8 cellular contexts compared by ENCODE assay signal in genomic region chr12:43835656-43836454, GRCh38. TPM values are rescaled to one million over a fixed set of nuclear protein-coding genes. Genes with fewer than 3 reads are reported as not detected.
DNase-seq lines count a peak whose midpoint lies in the region; ATAC-seq and TF ChIP-seq lines count a peak whose summit lies in the region.

Gene TMEM117 (plus strand): TSS chr12:43836081.

- no peaks in the 10 kb centered on the region for H3K9me3 ChIP-seq in right lobe of liver

- H3K9me3 Mint-ChIP-seq in activated CD4-positive, alpha-beta T cell treated with anti-CD3 and anti-CD28 coated beads, Interleukin-2, amount 10 ng/mL, durations not matched to agents 7 days and 5 days: no peaks in the 10 kb centered on the region

- H3K36me3 ChIP-seq in right lobe of liver: no peaks in the 10 kb centered on the region

- intact Hi-C loops in right lobe of liver (cut with DNase I): no loop called here

- ATAC-seq in HG02642 (IDR thresholded peaks at IDR 0.05; ENCODE audit: poor library complexity, unreplicated experiment) (peak; percentile 83), right lobe of liver (peak; percentile 81 to 87 (median 86))

- 0% methylated on average over 1 of the region's 101 CpGs for WGBS in right lobe of liver (ENCODE audit: insufficient coverage, low coverage, low lambda C conversion rate, missing lambda C conversion rate)

- TF ChIP-seq CTCF in right lobe of liver (IDR thresholded peaks at IDR 0.05): no peak

- H3K27ac ChIP-seq in right lobe of liver: peak within 1 kb of the TSS; percentile 90 to 96 (median 92)

- CTCF ChIA-PET in activated CD4-positive, alpha-beta T cell treated with anti-CD3 and anti-CD28 coated beads, Interleukin-2, amount 10 ng/mL, durations not matched to agents 7 days and 5 days (lab: Charles Lee): interaction anchor here (0.8 kb wide), 1 partner anchor 17 kb away, joined by 4 read pairs; no protein-coding TSS in a partner anchor

- H3K27ac Mint-ChIP-seq in activated CD4-positive, alpha-beta T cell treated with anti-CD3 and anti-CD28 coated beads, Interleukin-2, amount 10 ng/mL, durations not matched to agents 7 days and 5 days: peak within 1 kb of the TSS; percentile 88

- H3K4me1 Mint-ChIP-seq in activated CD4-positive, alpha-beta T cell treated with anti-CD3 and anti-CD28 coated beads, Interleukin-2, amount 10 ng/mL, durations not matched to agents 7 days and 5 days: peaks cover 32% of the 10 kb centered on the region

- H3K27me3 ChIP-seq in right lobe of liver: no peaks in the 10 kb centered on the region

- peak within 1 kb of the TSS; percentile 73 for H3K4me3 Mint-ChIP-seq in activated CD4-positive, alpha-beta T cell treated with anti-CD3 and anti-CD28 coated beads, Interleukin-2, amount 10 ng/mL, durations not matched to agents 7 days and 5 days

- H3K4me3 ChIP-seq in right lobe of liver: peak within 1 kb of the TSS; percentile 70 to 85 (median 76)

- peaks cover 18% of the 10 kb centered on the region for H3K27me3 Mint-ChIP-seq in activated CD4-positive, alpha-beta T cell treated with anti-CD3 and anti-CD28 coated beads, Interleukin-2, amount 10 ng/mL, durations not matched to agents 7 days and 5 days

- H3K4me1 ChIP-seq in right lobe of liver: peaks cover 0 to 17% (median 1%) of the 10 kb centered on the region in 4 donors

- peak; percentile 80 for TF ChIP-seq POLR2A in right lobe of liver (IDR thresholded peaks at IDR 0.05)

- no peaks in the 10 kb centered on the region for H3K36me3 Mint-ChIP-seq in activated CD4-positive, alpha-beta T cell treated with anti-CD3 and anti-CD28 coated beads, Interleukin-2, amount 10 ng/mL, durations not matched to agents 7 days and 5 days (ENCODE audit: low read depth)

- DNase-seq in NCI-H2029 (lab: John Stamatoyannopoulos, UW) (peak; percentile 34), NCI-H2029 treated with DMSO at 0.1 percent for 48 hours (lab: John Stamatoyannopoulos, UW) (no peak), NCI-H146 treated with DMSO at 0.1 percent for 48 hours (lab: John Stamatoyannopoulos, UW; ENCODE audit: unreplicated experiment) (peak; percentile 16), cortex of kidney (lab: John Stamatoyannopoulos, UW) (peak; percentile 48), right lobe of liver (peak; percentile 78 to 81 (median 80))
- peak; percentile 53 for DNase-seq in activated CD4-positive, alpha-beta T cell treated with anti-CD3 and anti-CD28 coated beads, Interleukin-2, amount 10 ng/mL, durations not matched to agents 7 days and 5 days
- peak; percentile 35 to 37 for DNase-seq in stimulated activated CD4-positive, alpha-beta T cell treated with anti-CD3 and anti-CD28 coated beads, Interleukin-4, amount 100 ng/mL, for 48 hours (ENCODE audit: low read depth in 2 of 2)

- POLR2A ChIA-PET in activated CD4-positive, alpha-beta T cell treated with anti-CD3 and anti-CD28 coated beads, Interleukin-2, amount 10 ng/mL, durations not matched to agents 7 days and 5 days (lab: Charles Lee): no interaction called here

RNA-seq across cellular contexts. Expression of gene TMEM117, which starts in this region (rescaled TPM):
- total RNA-seq in activated CD4-positive, alpha-beta T cell treated with anti-CD3 and anti-CD28 coated beads, Interleukin-2, amount 10 ng/mL, durations not matched to agents 7 days and 5 days: under 1 TPM; 0.77 to 0.79 TPM
- 10 to 100 TPM in 1 of 6 experiments, 1 to 10 TPM in 5; 2.4 to 15.3 (median 3.1) TPM for total RNA-seq in right lobe of liver

Comparison
In these comparisons a context has a peak if more than half of its experiments do, and no peak if none do; other contexts are left out.
1. Peak in DNase-seq in activated CD4-positive, alpha-beta T cell treated with anti-CD3 and anti-CD28 coated beads, Interleukin-2, amount 10 ng/mL, durations not matched to agents 7 days and 5 days; RNA of the gene not detected or under 1 TPM.